1 cellular context compared by ENCODE assay signal in the genomic region with DNA sequence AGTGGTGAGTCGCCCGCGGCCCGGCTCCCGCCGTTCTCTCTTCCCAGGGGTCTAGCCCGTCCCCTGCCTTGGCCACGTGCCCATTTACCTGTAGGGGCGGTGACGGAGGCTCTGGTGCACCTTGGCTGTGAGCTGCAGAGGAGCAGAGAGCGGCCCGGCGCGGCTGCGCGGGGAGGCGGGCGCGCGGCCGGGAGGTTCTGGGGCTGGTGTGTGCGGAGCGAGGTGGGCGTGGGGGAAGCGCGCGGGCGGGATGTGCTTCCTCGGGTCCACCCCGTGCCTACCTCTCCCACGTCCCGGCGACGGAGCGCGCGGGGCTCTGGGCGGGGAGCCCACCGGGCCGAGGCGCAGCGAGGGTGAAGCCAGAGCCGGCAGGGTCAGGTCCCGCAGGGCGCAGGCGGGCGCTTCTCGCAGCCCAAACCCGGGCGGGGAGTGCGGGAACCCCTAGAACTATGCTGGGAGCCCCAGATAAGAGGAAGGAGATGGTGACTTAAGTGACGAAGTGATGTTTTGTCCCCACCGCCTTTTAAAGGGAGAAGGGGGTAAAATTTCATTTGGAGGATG.
TF ChIP-seq lines count a peak whose summit lies in the region.

No MANE protein-coding gene starts in this region.

TF ChIP-seq in HepG2, 621 proteins besides CTCF, POLR2A, EP300 and RAD21 (continued from another document and continues in another):
- TF ChIP-seq, protein P1, sequence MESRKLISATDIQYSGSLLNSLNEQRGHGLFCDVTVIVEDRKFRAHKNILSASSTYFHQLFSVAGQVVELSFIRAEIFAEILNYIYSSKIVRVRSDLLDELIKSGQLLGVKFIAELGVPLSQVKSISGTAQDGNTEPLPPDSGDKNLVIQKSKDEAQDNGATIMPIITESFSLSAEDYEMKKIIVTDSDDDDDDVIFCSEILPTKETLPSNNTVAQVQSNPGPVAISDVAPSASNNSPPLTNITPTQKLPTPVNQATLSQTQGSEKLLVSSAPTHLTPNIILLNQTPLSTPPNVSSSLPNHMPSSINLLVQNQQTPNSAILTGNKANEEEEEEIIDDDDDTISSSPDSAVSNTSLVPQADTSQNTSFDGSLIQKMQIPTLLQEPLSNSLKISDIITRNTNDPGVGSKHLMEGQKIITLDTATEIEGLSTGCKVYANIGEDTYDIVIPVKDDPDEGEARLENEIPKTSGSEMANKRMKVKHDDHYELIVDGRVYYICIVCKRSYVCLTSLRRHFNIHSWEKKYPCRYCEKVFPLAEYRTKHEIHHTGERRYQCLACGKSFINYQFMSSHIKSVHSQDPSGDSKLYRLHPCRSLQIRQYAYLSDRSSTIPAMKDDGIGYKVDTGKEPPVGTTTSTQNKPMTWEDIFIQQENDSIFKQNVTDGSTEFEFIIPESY (CRISPR knock-in tag; IDR thresholded peaks at IDR 0.05): 0 out of 2 replicates have a peak, but pooled peaks have one; percentile 3
- TF ChIP-seq THAP7 (CRISPR knock-in tag; IDR thresholded peaks at IDR 0.05) (peak; percentile 13; the same call in 1 of the 2 replicates), MYC (CRISPR knock-in tag; IDR thresholded peaks at IDR 0.05; ENCODE audit: borderline replicate concordance) (no peak; the same call in 1 of the 2 replicates), ZIK1 (CRISPR knock-in tag; IDR thresholded peaks at IDR 0.05; ENCODE audit: borderline replicate concordance, low read depth) (0 out of 2 replicates have a peak, but pooled peaks have one; percentile 32), IRX3 (CRISPR knock-in tag; IDR thresholded peaks at IDR 0.05; ENCODE audit: borderline replicate concordance, low read depth) (peak; percentile 28; the same call in 1 of the 2 replicates), ZNF580 (CRISPR knock-in tag; IDR thresholded peaks at IDR 0.05; ENCODE audit: borderline replicate concordance, low read depth) (no peak), DNMT1 (CRISPR knock-in tag; IDR thresholded peaks at IDR 0.05) (peak; percentile 87; the same call in 1 of the 2 replicates), ZNF510 (CRISPR knock-in tag; IDR thresholded peaks at IDR 0.05; ENCODE audit: low read depth) (no peak), HNF4G (IDR thresholded peaks at IDR 0.05; ENCODE audit: borderline replicate concordance, low read depth, low read length) (no peak), HNF4G (CRISPR knock-in tag; IDR thresholded peaks at IDR 0.05; ENCODE audit: borderline replicate concordance, low read depth) (no peak), CEBPB (IDR thresholded peaks at IDR 0.05; ENCODE audit: borderline replicate concordance, low read depth, low read length) (no peak), ZNF891 (CRISPR knock-in tag; IDR thresholded peaks at IDR 0.05) (peak; percentile 56; the same call in 1 of the 2 replicates), TSC22D2 (CRISPR knock-in tag; IDR thresholded peaks at IDR 0.05; ENCODE audit: borderline replicate concordance) (0 out of 2 replicates have a peak, but pooled peaks have one; percentile 69), ZNF225 (CRISPR knock-in tag; IDR thresholded peaks at IDR 0.05) (0 out of 2 replicates have a peak, but pooled peaks have one; percentile 50), ZNF552 (CRISPR knock-in tag; IDR thresholded peaks at IDR 0.05; ENCODE audit: borderline replicate concordance) (no peak), MXD3 (CRISPR knock-in tag; IDR thresholded peaks at IDR 0.05) (0 out of 2 replicates have a peak, but pooled peaks have one; percentile 52), ATF7-NPFF (CRISPR knock-in tag; IDR thresholded peaks at IDR 0.05; ENCODE audit: low read depth) (peak; percentile 55; the same call in 1 of the 2 replicates), ZNF235 (CRISPR knock-in tag; IDR thresholded peaks at IDR 0.05; ENCODE audit: borderline replicate concordance) (peak; percentile 49; the same call in 1 of the 2 replicates), FOXK1 (CRISPR knock-in tag; IDR thresholded peaks at IDR 0.05; ENCODE audit: borderline replicate concordance, low read depth) (no peak), ZEB1 (IDR thresholded peaks at IDR 0.05; ENCODE audit: insufficient replicate concordance, low read depth) (peak; percentile 67), RNF2 (conservative IDR thresholded peaks at IDR 0.05; ENCODE audit: low read depth) (0 out of 2 replicates have a peak, but pooled peaks have one; percentile 16), CCDC6 (CRISPR knock-in tag; IDR thresholded peaks at IDR 0.05) (peak; percentile 74; the same call in 1 of the 2 replicates), NFATC3 (CRISPR knock-in tag; IDR thresholded peaks at IDR 0.05) (no peak), ZNF10 (CRISPR knock-in tag; IDR thresholded peaks at IDR 0.05; ENCODE audit: borderline replicate concordance, low read depth) (no peak), DBP (CRISPR knock-in tag; IDR thresholded peaks at IDR 0.05; ENCODE audit: not compliant biosample characterization) (peak; percentile 26), WIZ (CRISPR knock-in tag; IDR thresholded peaks at IDR 0.05) (0 out of 2 replicates have a peak, but pooled peaks have one; percentile 60), AKAP8 (CRISPR knock-in tag; IDR thresholded peaks at IDR 0.05) (0 out of 2 replicates have a peak, but pooled peaks have one; percentile 40), BCL6 (CRISPR knock-in tag; IDR thresholded peaks at IDR 0.05) (no peak; the same call in 1 of the 2 replicates), ZBTB14 (CRISPR knock-in tag; IDR thresholded peaks at IDR 0.05) (peak; percentile 34; the same call in 1 of the 2 replicates), ZNF703 (CRISPR knock-in tag; IDR thresholded peaks at IDR 0.05; ENCODE audit: borderline replicate concordance) (no peak), SPEN (CRISPR knock-in tag; IDR thresholded peaks at IDR 0.05; ENCODE audit: low read depth) (peak; percentile 64; the same call in 1 of the 2 replicates), GABPB1 (CRISPR knock-in tag; IDR thresholded peaks at IDR 0.05) (peak; percentile 6; the same call in 1 of the 2 replicates), ADNP (CRISPR knock-in tag; IDR thresholded peaks at IDR 0.05) (no peak), BRCA1 (CRISPR knock-in tag; IDR thresholded peaks at IDR 0.05) (0 out of 2 replicates have a peak, but pooled peaks have one; percentile 12), KLF16 (CRISPR knock-in tag; IDR thresholded peaks at IDR 0.05) (0 out of 4 replicates have a peak, but pooled peaks of 1 of the 2 experiments have one; percentile 32), HMGXB3 (CRISPR knock-in tag; IDR thresholded peaks at IDR 0.05; ENCODE audit: borderline replicate concordance) (0 out of 2 replicates have a peak, but pooled peaks have one; percentile 8), E2F5 (CRISPR knock-in tag; conservative IDR thresholded peaks at IDR 0.05) (0 out of 2 replicates have a peak, but pooled peaks have one; percentile 36), SATB2 (CRISPR knock-in tag; IDR thresholded peaks at IDR 0.05) (no peak), DRAP1 (CRISPR knock-in tag; IDR thresholded peaks at IDR 0.05) (0 out of 2 replicates have a peak, but pooled peaks have one; percentile 5), ZC3H13 (CRISPR knock-in tag; IDR thresholded peaks at IDR 0.05) (peak; percentile 69; the same call in 1 of the 2 replicates)
- TF ChIP-seq, protein P2, sequence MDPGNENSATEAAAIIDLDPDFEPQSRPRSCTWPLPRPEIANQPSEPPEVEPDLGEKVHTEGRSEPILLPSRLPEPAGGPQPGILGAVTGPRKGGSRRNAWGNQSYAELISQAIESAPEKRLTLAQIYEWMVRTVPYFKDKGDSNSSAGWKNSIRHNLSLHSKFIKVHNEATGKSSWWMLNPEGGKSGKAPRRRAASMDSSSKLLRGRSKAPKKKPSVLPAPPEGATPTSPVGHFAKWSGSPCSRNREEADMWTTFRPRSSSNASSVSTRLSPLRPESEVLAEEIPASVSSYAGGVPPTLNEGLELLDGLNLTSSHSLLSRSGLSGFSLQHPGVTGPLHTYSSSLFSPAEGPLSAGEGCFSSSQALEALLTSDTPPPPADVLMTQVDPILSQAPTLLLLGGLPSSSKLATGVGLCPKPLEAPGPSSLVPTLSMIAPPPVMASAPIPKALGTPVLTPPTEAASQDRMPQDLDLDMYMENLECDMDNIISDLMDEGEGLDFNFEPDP (CRISPR knock-in tag; conservative IDR thresholded peaks at IDR 0.05): 0 out of 2 replicates have a peak, but pooled peaks have one; percentile 66
- TF ChIP-seq, protein P3, sequence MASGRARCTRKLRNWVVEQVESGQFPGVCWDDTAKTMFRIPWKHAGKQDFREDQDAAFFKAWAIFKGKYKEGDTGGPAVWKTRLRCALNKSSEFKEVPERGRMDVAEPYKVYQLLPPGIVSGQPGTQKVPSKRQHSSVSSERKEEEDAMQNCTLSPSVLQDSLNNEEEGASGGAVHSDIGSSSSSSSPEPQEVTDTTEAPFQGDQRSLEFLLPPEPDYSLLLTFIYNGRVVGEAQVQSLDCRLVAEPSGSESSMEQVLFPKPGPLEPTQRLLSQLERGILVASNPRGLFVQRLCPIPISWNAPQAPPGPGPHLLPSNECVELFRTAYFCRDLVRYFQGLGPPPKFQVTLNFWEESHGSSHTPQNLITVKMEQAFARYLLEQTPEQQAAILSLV (CRISPR knock-in tag; IDR thresholded peaks at IDR 0.05; ENCODE audit: borderline replicate concordance): peak; percentile 79; the same call in 1 of the 2 replicates
- TF ChIP-seq, protein P4, sequence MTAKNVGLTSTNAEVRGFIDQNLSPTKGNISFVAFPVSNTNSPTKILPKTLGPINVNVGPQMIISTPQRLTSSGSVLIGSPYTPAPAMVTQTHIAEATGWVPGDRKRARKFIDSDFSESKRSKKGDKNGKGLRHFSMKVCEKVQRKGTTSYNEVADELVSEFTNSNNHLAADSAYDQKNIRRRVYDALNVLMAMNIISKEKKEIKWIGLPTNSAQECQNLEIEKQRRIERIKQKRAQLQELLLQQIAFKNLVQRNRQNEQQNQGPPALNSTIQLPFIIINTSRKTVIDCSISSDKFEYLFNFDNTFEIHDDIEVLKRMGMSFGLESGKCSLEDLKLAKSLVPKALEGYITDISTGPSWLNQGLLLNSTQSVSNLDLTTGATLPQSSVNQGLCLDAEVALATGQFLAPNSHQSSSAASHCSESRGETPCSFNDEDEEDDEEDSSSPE (CRISPR knock-in tag; IDR thresholded peaks at IDR 0.05): peak; percentile 33; the same call in 1 of the 2 replicates
